ENCODE assay signal across 1 cellular context in the genomic region with DNA sequence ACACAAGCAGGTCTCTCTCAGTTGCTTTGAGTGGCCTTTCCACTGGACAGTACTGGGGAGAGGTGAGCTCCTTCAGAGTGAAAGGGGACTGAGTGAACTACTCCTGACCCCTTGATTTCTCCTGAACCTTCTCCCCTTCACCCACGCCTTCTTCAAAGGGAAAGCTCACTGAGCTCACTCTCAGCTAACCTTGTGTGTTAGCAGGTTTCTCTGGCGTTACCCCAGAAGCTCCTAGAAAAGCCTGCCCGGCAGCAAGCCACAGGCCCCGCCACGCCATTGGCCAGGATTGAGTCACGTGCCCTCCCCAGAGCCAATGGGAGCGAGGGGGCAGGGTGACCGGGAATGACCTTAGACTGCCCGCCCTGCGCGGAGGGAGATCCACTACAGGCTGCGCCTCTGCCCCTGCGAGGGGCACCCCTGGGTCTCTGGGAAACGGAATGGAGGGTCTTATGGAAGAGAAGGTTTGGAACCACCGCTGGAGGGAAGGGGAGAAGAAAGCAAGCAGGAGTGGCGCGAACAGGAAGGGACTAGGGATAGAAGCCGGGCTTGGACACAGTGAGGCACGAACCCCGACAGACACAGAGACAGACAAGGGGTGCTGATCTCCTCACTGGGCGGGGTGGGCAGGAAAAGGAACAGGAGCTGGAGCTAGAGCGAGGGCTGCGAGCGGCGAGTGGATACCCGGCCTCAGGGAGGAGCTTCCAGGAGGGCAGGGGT.
TF ChIP-seq lines count a peak whose summit lies in the region.

No MANE protein-coding gene starts in this region.

TF ChIP-seq in IMR-90, 13 proteins besides CTCF, POLR2A, EP300 and RAD21 (continued from another document):
- TF ChIP-seq, protein P1, sequence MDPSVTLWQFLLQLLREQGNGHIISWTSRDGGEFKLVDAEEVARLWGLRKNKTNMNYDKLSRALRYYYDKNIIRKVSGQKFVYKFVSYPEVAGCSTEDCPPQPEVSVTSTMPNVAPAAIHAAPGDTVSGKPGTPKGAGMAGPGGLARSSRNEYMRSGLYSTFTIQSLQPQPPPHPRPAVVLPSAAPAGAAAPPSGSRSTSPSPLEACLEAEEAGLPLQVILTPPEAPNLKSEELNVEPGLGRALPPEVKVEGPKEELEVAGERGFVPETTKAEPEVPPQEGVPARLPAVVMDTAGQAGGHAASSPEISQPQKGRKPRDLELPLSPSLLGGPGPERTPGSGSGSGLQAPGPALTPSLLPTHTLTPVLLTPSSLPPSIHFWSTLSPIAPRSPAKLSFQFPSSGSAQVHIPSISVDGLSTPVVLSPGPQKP (IDR thresholded peaks at IDR 0.05; ENCODE audit: borderline replicate concordance, low read depth, low read length): no peak
- TF ChIP-seq SMC3 (IDR thresholded peaks at IDR 0.05; ENCODE audit: low read depth, low read length): no peak
